Comparison of ENCODE assay signal across 12 cellular contexts in the genomic region with DNA sequence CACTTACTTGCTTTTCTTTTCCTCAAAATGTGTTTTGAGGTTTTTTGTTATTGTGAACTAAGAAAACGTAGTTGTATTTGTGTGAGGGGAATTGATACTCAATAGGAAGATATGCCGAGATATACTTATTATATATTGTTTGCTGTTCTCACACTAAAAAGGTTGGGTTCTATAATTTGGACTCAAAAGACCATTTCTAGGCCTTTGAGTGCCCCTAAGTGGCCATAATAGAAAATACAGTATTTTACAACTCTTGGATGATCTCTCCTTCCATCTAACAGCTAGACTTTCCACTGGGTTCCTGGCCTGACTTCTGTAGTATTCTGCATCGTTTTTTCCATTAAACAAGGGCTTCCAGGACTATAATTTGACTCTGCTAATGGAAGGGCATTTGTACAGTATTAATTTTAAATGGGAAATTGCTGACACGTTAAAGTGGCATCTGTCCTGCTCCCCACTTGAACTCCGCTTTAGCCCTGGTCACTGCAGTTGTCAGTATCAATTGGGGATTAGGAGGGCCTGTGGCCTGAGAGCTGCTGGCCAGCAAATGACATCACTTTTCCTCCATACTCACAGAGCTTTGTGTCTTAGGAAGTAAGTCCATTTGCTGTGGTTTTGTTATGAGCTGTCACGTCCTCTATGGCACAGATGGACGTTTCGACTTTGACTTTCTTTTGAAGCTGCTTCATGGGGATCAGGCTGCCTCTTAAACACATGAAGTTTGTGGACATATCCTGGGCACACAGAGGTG.
A peak's percentile ranks its signal among the peaks of the same experiment; 100 is the strongest.
DNase-seq lines count a peak whose midpoint lies in the region; TF ChIP-seq lines count a peak whose summit lies in the region.
"Had no signal": no experiment of that assay in that cellular context is flagged by ENCODE, and none has a peak within 500 bp of the region (broad histone marks: within the 10 kb centered on the region; RNA-seq: fewer than 3 reads in every experiment).

No MANE protein-coding gene starts in this region.

- TF ChIP-seq CTCF in chondrocyte (IDR thresholded peaks at IDR 0.05), result peak; percentile 76
- peak; percentile 23 for TF ChIP-seq CTCF in smooth muscle cell (IDR thresholded peaks at IDR 0.05; ENCODE audit: borderline replicate concordance, insufficient read depth, poor library complexity, severe bottlenecking)
- peak in 2 of 6 experiments; percentile 31 for TF ChIP-seq CTCF in adrenal gland (IDR thresholded peaks at IDR 0.05)

- no peak overlapping the region for H3K4me3 ChIP-seq in smooth muscle cell
- H3K4me3 ChIP-seq in adrenal gland, result no peak overlapping the region
- H3K4me3 ChIP-seq: skin epidermis had no signal

- H3K4me2 ChIP-seq in smooth muscle cell, result no peak overlapping the region

- H3K36me3 ChIP-seq in smooth muscle cell (ENCODE audit: low read depth) (no peaks in the 10 kb centered on the region), adrenal gland (replicated peaks in 1 of 2) (no peaks in the 10 kb centered on the region)

- H3K9me3 ChIP-seq in smooth muscle cell (replicated peaks; ENCODE audit: low read depth), result no peaks in the 10 kb centered on the region
- no peaks in the 10 kb centered on the region for H3K9me3 ChIP-seq in adrenal gland (replicated peaks in 1 of 3)

- no peak overlapping the region for H2AFZ ChIP-seq in smooth muscle cell (ENCODE audit: low read depth)

- no peak overlapping the region for H3K9ac ChIP-seq in smooth muscle cell (ENCODE audit: low read depth)

- H3K27ac Mint-ChIP-seq in chondrocyte (ENCODE audit: unreplicated experiment), result no peak overlapping the region
- H3K27ac Mint-ChIP-seq: activated naive CD8-positive, alpha-beta T cell treated with anti-CD3 and anti-CD28 coated beads for 36 hours; CD8-positive, alpha-beta T cell had no signal

- no peak for TF ChIP-seq POLR2A in adrenal gland (IDR thresholded peaks at IDR 0.05)

- H3K79me2 ChIP-seq in smooth muscle cell (ENCODE audit: low read depth), result no peaks in the 10 kb centered on the region

- intact Hi-C loops in adrenal gland (cut with DNase I), result loop anchor here (10.0 kb wide), 1 partner anchor 256 kb away; no protein-coding TSS in a partner anchor

- H3K36me3 Mint-ChIP-seq in chondrocyte (ENCODE audit: low read depth), result no peaks in the 10 kb centered on the region
- H3K36me3 Mint-ChIP-seq: activated naive CD8-positive, alpha-beta T cell treated with anti-CD3 and anti-CD28 coated beads for 36 hours; CD8-positive, alpha-beta T cell had no signal

- peaks cover 6% of the 10 kb centered on the region for H3F3A ChIP-seq in smooth muscle cell (ENCODE audit: low read depth)

- H3K4me1 Mint-ChIP-seq in chondrocyte (ENCODE audit: low read depth), result peaks cover 2% of the 10 kb centered on the region
- H3K4me1 Mint-ChIP-seq: activated naive CD8-positive, alpha-beta T cell treated with anti-CD3 and anti-CD28 coated beads for 36 hours had no signal

- H3K27ac ChIP-seq in smooth muscle cell (ENCODE audit: low read depth) (no peak overlapping the region), adrenal gland (no peak overlapping the region)
- H3K27ac ChIP-seq: skin epidermis had no signal

- H3K9me3 Mint-ChIP-seq in chondrocyte (ENCODE audit: low read depth), result no peaks in the 10 kb centered on the region
- H3K9me3 Mint-ChIP-seq: activated naive CD8-positive, alpha-beta T cell treated with anti-CD3 and anti-CD28 coated beads for 36 hours; CD8-positive, alpha-beta T cell had no signal

- 62% methylated on average over 8 of the region's 8 CpGs for WGBS in smooth muscle cell (ENCODE audit: low lambda C conversion rate)
- 77 to 84% (median 78%) methylated on average over 8 of the region's 8 CpGs for WGBS in adrenal gland, 4 donors

- H3K4me1 ChIP-seq in smooth muscle cell (ENCODE audit: low read depth) (peaks cover 33% of the 10 kb centered on the region), adrenal gland (replicated peaks in 1 of 2) (peaks cover 0 to 11% of the 10 kb centered on the region in 2 donors)

- H3K27me3 ChIP-seq in smooth muscle cell (ENCODE audit: low read depth) (no peaks in the 10 kb centered on the region), adrenal gland (no peaks in the 10 kb centered on the region)

- H4K20me1 ChIP-seq in smooth muscle cell (ENCODE audit: low read depth), result peaks cover 35% of the 10 kb centered on the region

- no peak overlapping the region for H3K4me3 Mint-ChIP-seq in chondrocyte (ENCODE audit: unreplicated experiment)
- H3K4me3 Mint-ChIP-seq: activated naive CD8-positive, alpha-beta T cell treated with anti-CD3 and anti-CD28 coated beads for 36 hours; CD8-positive, alpha-beta T cell had no signal

- DNase-seq in NCI-H748 (lab: John Stamatoyannopoulos, UW; ENCODE audit: unreplicated experiment) (peak; percentile 9), NCI-H748 treated with DMSO at 0.1 percent for 48 hours (lab: John Stamatoyannopoulos, UW) (no peak), Kasumi-1 (lab: John Stamatoyannopoulos, UW) (peak; percentile 13 to 45), chondrocyte (ENCODE audit: low spot score) (no peak), smooth muscle cell (lab: John Stamatoyannopoulos, UW; ENCODE audit: unreplicated experiment) (no peak), ecto neural progenitor cell (ENCODE audit: low spot score) (no peak), NCI-H1930 (lab: John Stamatoyannopoulos, UW) (no peak), adrenal gland (no peak)
- DNase-seq: activated naive CD8-positive, alpha-beta T cell treated with anti-CD3 and anti-CD28 coated beads for 36 hours; CD8-positive, alpha-beta T cell; T-helper 1 cell had no signal

- H3K27me3 Mint-ChIP-seq in chondrocyte (ENCODE audit: low read depth), result peaks cover 5% of the 10 kb centered on the region

Comparison
In these comparisons a context has a peak if more than half of its experiments do, and no peak if none do; other contexts are left out.
1. DNase-seq: peak in NCI-H748 (single experiment) and Kasumi-1 (2 of 2); none in NCI-H748 treated with DMSO at 0.1 percent for 48 hours (single experiment), chondrocyte (single experiment), smooth muscle cell (single experiment), ecto neural progenitor cell (single experiment), NCI-H1930 (0 of 2) and adrenal gland (0 of 7).